ENCODE assay signal across 25 cellular contexts in the genomic region with DNA sequence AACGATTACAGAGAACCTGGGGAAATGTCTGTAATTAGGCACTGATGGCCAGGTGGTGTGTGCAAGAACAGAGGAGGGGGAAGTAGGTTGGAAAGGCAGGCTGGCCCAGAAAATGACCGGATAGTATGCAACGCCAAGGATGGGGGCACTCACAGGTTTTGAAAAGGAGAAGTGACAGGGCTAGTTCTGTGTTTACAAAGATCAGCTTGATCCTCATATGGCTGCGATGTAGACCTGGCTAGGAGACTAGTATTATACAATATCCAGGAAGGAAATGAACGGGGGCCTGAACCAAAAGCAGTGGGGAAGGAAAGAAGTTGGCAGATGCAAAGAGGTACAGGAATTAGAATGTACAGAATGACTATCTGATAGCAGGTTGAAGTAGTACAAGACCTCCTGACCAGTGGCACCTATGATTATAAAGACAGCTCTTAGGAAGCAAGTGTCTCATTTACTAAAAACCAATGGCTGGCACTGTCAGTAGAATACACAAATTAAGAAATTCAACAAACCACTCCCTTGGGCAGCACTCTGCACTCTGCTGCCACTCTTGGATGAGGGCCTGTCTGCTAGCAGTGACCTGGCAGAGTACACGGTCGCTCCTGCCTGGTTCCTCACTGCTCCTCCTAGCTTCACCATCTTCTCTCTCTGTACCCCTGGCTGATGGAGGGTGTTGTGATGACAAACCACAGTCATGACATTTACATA. TPM values are rescaled to one million over a fixed set of nuclear protein-coding genes. Genes with fewer than 3 reads are reported as not detected.
DNase-seq lines count a peak whose midpoint lies in the region; ATAC-seq, FAIRE-seq and TF ChIP-seq lines count a peak whose summit lies in the region.
"Had no signal": no experiment of that assay in that cellular context is flagged by ENCODE, and none has a peak within 500 bp of the region (broad histone marks: within the 10 kb centered on the region; RNA-seq: fewer than 3 reads in every experiment).

No MANE protein-coding gene starts in this region.

- no peak overlapping the region for H3K14ac ChIP-seq in trophoblast cell (ENCODE audit: low read length)

- no peak overlapping the region for H4K8ac ChIP-seq in trophoblast cell (ENCODE audit: low read depth, low read length)

- no peak overlapping the region for H3K4me3 ChIP-seq in right lobe of liver
- no peak overlapping the region for H3K4me3 ChIP-seq in HepG2 (replicated peaks in 1 of 3; ENCODE audit: insufficient read depth in 1 of 3, low read depth in 2 of 3, low read length in 3 of 3)
- H3K4me3 ChIP-seq in trophoblast cell (ENCODE audit: low read depth, low read length): no peak overlapping the region
- no peak overlapping the region for H3K4me3 ChIP-seq in pancreas
- H3K4me3 ChIP-seq: left ventricle myocardium inferior, thyroid gland had no signal

- TF ChIP-seq POLR2A in right lobe of liver (IDR thresholded peaks at IDR 0.05): no peak
- TF ChIP-seq POLR2A in HepG2 (IDR thresholded peaks at IDR 0.05; ENCODE audit: insufficient read depth in 1 of 2, low read depth in 2 of 2, low read length in 2 of 2): no peak

- H3K79me2 ChIP-seq in HepG2 (ENCODE audit: insufficient read depth, low read length) (no peaks in the 10 kb centered on the region), trophoblast cell (ENCODE audit: control insufficient read depth, insufficient read depth, low read length, poor library complexity) (peaks cover 4% of the 10 kb centered on the region)

- no peak overlapping the region for H3K9ac ChIP-seq in HepG2 (ENCODE audit: insufficient read depth, low read depth, low read length)
- H3K9ac ChIP-seq in trophoblast cell (ENCODE audit: low read length): no peak overlapping the region

- H3K79me1 ChIP-seq in trophoblast cell (ENCODE audit: low read length): no peaks in the 10 kb centered on the region

- no peak overlapping the region for H3K27ac ChIP-seq in right lobe of liver
- H3K27ac ChIP-seq in HepG2 (ENCODE audit: extremely low read length, insufficient read depth, low read length): no peak overlapping the region
- H3K27ac ChIP-seq in trophoblast cell (ENCODE audit: low read depth, low read length): no peak overlapping the region
- H3K27ac ChIP-seq in pancreas: no peak overlapping the region
- H3K27ac ChIP-seq: left ventricle myocardium inferior, thyroid gland had no signal

- CTCF ChIA-PET in HepG2 (lab: Yijun Ruan, JAX; ENCODE audit: low intra/inter-chr PET ratio, low total read pairs): no interaction called here

- no peak for TF ChIP-seq RAD21 in HepG2 (CRISPR knock-in tag; IDR thresholded peaks at IDR 0.05)

- intact Hi-C loops in right lobe of liver (cut with DNase I) (no loop called here), HepG2 (cut with micrococcal nuclease; ENCODE audit: unreplicated experiment) (no loop called here), pancreas (cut with DNase I) (no loop called here)

- POLR2A ChIA-PET in HepG2 (lab: Yijun Ruan, JAX): no interaction called here

- H4K20me1 ChIP-seq in HepG2 (ENCODE audit: insufficient read depth, low read length): no peaks in the 10 kb centered on the region

- no peak for TF ChIP-seq EP300 in HepG2 (IDR thresholded peaks at IDR 0.05; ENCODE audit: low read depth in 2 of 2, low read length in 2 of 2)
- TF ChIP-seq EP300 in HepG2 (CRISPR knock-in tag; IDR thresholded peaks at IDR 0.05; ENCODE audit: borderline replicate concordance): no peak

- H4K91ac ChIP-seq in trophoblast cell (ENCODE audit: low read depth, low read length): no peak overlapping the region

- H2BK120ac ChIP-seq in trophoblast cell (ENCODE audit: insufficient read depth, low read length, poor library complexity): no peak overlapping the region

- H3K27me3 ChIP-seq in right lobe of liver: no peaks in the 10 kb centered on the region
- H3K27me3 ChIP-seq in HepG2 (ENCODE audit: control insufficient read depth in 1 of 2, insufficient read depth in 2 of 2, low read length in 2 of 2): no peaks in the 10 kb centered on the region
- H3K27me3 ChIP-seq in trophoblast cell (ENCODE audit: insufficient read depth, low read length): no peaks in the 10 kb centered on the region
- H3K27me3 ChIP-seq in pancreas: no peaks in the 10 kb centered on the region
- H3K27me3 ChIP-seq: BE2C, thyroid gland had no signal

- no peak overlapping the region for H3K23ac ChIP-seq in trophoblast cell (ENCODE audit: low read length)

- H3K9me3 ChIP-seq in right lobe of liver (no peaks in the 10 kb centered on the region), HepG2 (ENCODE audit: low read length) (no peaks in the 10 kb centered on the region), trophoblast cell (ENCODE audit: insufficient read depth, low read depth, low read length) (no peaks in the 10 kb centered on the region), pancreas (no peaks in the 10 kb centered on the region)
- H3K9me3 ChIP-seq: BE2C, left ventricle myocardium inferior, thyroid gland had no signal

- H2AK5ac ChIP-seq in trophoblast cell (ENCODE audit: low read length): no peak overlapping the region

- ATAC-seq in right lobe of liver (peak; percentile 86 to 97 (median 93)), HepG2 (no peak), GM19023 (IDR thresholded peaks at IDR 0.05; ENCODE audit: unreplicated experiment) (no peak), pancreas (no peak)
- ATAC-seq: stimulated activated memory B cell treated with anti-CD40 and anti-IgM and Interleukin-4, amounts not matched to agents 10 μg/mL and 1 μg/mL and 100 μg/mL, for 72 hours had no signal

- no TSS peak for BruUV-seq in HepG2 (replicated peaks; lab: Mats Ljungman, UMichigan)

- H4K12ac ChIP-seq in trophoblast cell (ENCODE audit: low read depth, low read length): no peak overlapping the region

- no peak overlapping the region for H2AFZ ChIP-seq in HepG2 (ENCODE audit: low read length)
- no peak overlapping the region for H2AFZ ChIP-seq in trophoblast cell (ENCODE audit: insufficient read depth, low read length, poor library complexity)

- no peak overlapping the region for H2BK5ac ChIP-seq in trophoblast cell (ENCODE audit: low read depth, low read length, poor library complexity)

- in situ Hi-C loops in HepG2 (cut with HindIII; ENCODE audit: extremely low pct_ligation_motif_present, low pct_unique_long_range_greater_than_20kb): no loop called here

- DNase-seq in right lobe of liver (peak; percentile 26 to 73 (median 68)), HepG2 (ENCODE audit: low spot score) (no peak), cerebellum (ENCODE audit: low spot score) (peak; percentile 72), trophoblast cell (no peak), pancreas (no peak), DMS 273 (lab: John Stamatoyannopoulos, UW; ENCODE audit: unreplicated experiment) (no peak), NCI-H345 (lab: John Stamatoyannopoulos, UW) (no peak)
- DNase-seq: activated CD4-positive, alpha-beta T cell treated with anti-CD3 and anti-CD28 coated beads for 1 hour; activated T-cell treated with anti-CD3 and anti-CD28 coated beads, Interleukin-2, amount 50 U/mL, for 1 hour; BE2C; COR-L47; IMR-90; left ventricle myocardium inferior; MM.1S; NCI-H1694; NCI-H748 treated with DMSO at 0.1 percent for 48 hours; nephron progenitor cell; stimulated activated CD4-positive, alpha-beta T cell treated with anti-CD3 and anti-CD28 coated beads, Interleukin-1b, Interleukin-23, amount 100 ng/mL, for 48 hours; thyroid gland had no signal

- peak overlapping the region; percentile 25 for H3K18ac ChIP-seq in trophoblast cell (ENCODE audit: low read length)

- H3K4me2 ChIP-seq in HepG2 (ENCODE audit: low read depth, low read length) (no peak overlapping the region), trophoblast cell (ENCODE audit: low read length) (no peak overlapping the region)

- H3K4me1 ChIP-seq in right lobe of liver (peaks cover 0 to 14% (median 4%) of the 10 kb centered on the region in 4 donors), HepG2 (ENCODE audit: insufficient read depth, low read length) (no peaks in the 10 kb centered on the region), trophoblast cell (ENCODE audit: control insufficient read depth in 1 of 2, insufficient read depth in 2 of 2, low read length in 2 of 2) (no peaks in the 10 kb centered on the region), pancreas (no peaks in the 10 kb centered on the region)
- H3K4me1 ChIP-seq: BE2C, left ventricle myocardium inferior, thyroid gland had no signal

- 44% methylated on average over 7 of the region's 7 CpGs for WGBS in right lobe of liver (ENCODE audit: insufficient coverage, low coverage, low lambda C conversion rate, missing lambda C conversion rate)
- 56% methylated on average over 5 of the region's 7 CpGs for WGBS in HepG2 (ENCODE audit: low lambda C conversion rate)
- WGBS in trophoblast cell (ENCODE audit: extremely low coverage, insufficient coverage, insufficient read length): no CpG with 5 or more reads among the region's 7 CpGs
- 77 to 80% methylated on average over 7 of the region's 7 CpGs for WGBS in pancreas, 2 donors

- H2BK12ac ChIP-seq in trophoblast cell (ENCODE audit: low read length): no peak overlapping the region

- H3K36me3 ChIP-seq in right lobe of liver (no peaks in the 10 kb centered on the region), HepG2 (replicated peaks in 1 of 2; ENCODE audit: control insufficient read depth in 1 of 2, insufficient read depth in 2 of 2, low read length in 2 of 2) (no peaks in the 10 kb centered on the region), trophoblast cell (ENCODE audit: control insufficient read depth in 1 of 2, insufficient read depth in 2 of 2, low read length in 2 of 2) (peaks cover 0 to 2% of the 10 kb centered on the region in 2 experiments), pancreas (no peaks in the 10 kb centered on the region)
- H3K36me3 ChIP-seq: BE2C, left ventricle myocardium inferior, thyroid gland had no signal

- no peak overlapping the region for H3K4ac ChIP-seq in trophoblast cell (ENCODE audit: low read depth, low read length)

- FAIRE-seq in HepG2 (lab: Jason Lieb, UNC): no peak
- FAIRE-seq in pancreas (lab: Jason Lieb, UNC): no peak
- FAIRE-seq: A204.1, bronchial epithelial cell, H54 had no signal

- peak in 1 of 4 donors; percentile 10 for TF ChIP-seq CTCF in right lobe of liver (IDR thresholded peaks at IDR 0.05)
- TF ChIP-seq CTCF in HepG2 (CRISPR knock-in tag; IDR thresholded peaks at IDR 0.05): no peak
- no peak for TF ChIP-seq CTCF in pancreas (IDR thresholded peaks at IDR 0.05)

RNA-seq across cellular contexts. Expression of a gene that starts 14.1 kb away (rescaled TPM):
- 10 to 100 TPM; 23.2 to 84.3 (median 39.3) TPM for total RNA-seq in right lobe of liver
- total RNA-seq in HepG2 (2016; rRNA removed; fragmentation: Illumina TruSeq; extraction: Trizol): 3.6 and 3.7 TPM in 2 replicates
- total RNA-seq in HepG2 (2016; cell fraction: cytosol; rRNA removed; fragmentation: Illumina TruSeq; extraction: Trizol; ENCODE audit: low read depth): 1.3 and 1.4 TPM in 2 replicates
- 3.6 TPM in 2 replicates for total RNA-seq in HepG2 (2016; cell fraction: insoluble cytoplasmic fraction; rRNA removed; fragmentation: Illumina TruSeq; extraction: Trizol)
- total RNA-seq in HepG2 (2016; cell fraction: membrane; rRNA removed; fragmentation: Illumina TruSeq; extraction: Trizol): 3.5 and 4.4 TPM in 2 replicates
- 3.3 and 4.0 TPM in 2 replicates for total RNA-seq in HepG2 (2016; cell fraction: nucleus; rRNA removed; fragmentation: Illumina TruSeq; extraction: Trizol)
- polyA plus RNA-seq in HepG2 (2011; rRNA removed): 0.88 and 1.5 TPM in 2 replicates
- polyA plus RNA-seq in HepG2 (2011; cell fraction: cytosol; rRNA removed): 0.60 and 0.70 TPM in 2 replicates
- 1.2 and 1.4 TPM in 2 replicates for polyA plus RNA-seq in HepG2 (2011; cell fraction: nucleus; rRNA removed)
- 0.31 and 0.51 TPM in 2 replicates for polyA plus RNA-seq in HepG2 (2012)
- polyA plus RNA-seq in HepG2 (2016; cell fraction: cytosol; fragmentation: Illumina TruSeq; extraction: Trizol; ENCODE audit: low read depth): 2.4 and 2.5 TPM in 2 replicates
- polyA plus RNA-seq in HepG2 (2016; cell fraction: insoluble cytoplasmic fraction; fragmentation: Illumina TruSeq; extraction: Trizol; ENCODE audit: low read depth): 1.8 and 3.3 TPM in 2 replicates
- 2.3 and 3.1 TPM in 2 replicates for polyA plus RNA-seq in HepG2 (2016; cell fraction: membrane; fragmentation: Illumina TruSeq; extraction: Trizol; ENCODE audit: low read depth)
- 1.6 and 2.8 TPM in 2 replicates for polyA plus RNA-seq in HepG2 (2016; cell fraction: nucleus; fragmentation: Illumina TruSeq; extraction: Trizol; ENCODE audit: insufficient read depth, low read depth)
- 2.1 and 8.8 TPM in 2 replicates for polyA minus RNA-seq in HepG2 (2011; rRNA and poly(A)+ RNA removed; ENCODE audit: low replicate concordance)
- 0.79 and 1.7 TPM in 2 replicates for polyA minus RNA-seq in HepG2 (2011; cell fraction: cytosol; rRNA and poly(A)+ RNA removed)
- polyA minus RNA-seq in HepG2 (2011; cell fraction: nucleus; rRNA and poly(A)+ RNA removed): 1.2 and 1.9 TPM in 2 replicates
- 12.6 TPM for total RNA-seq in cerebellum
- polyA plus RNA-seq in trophoblast cell (2013): 22.7 and 23.0 TPM in 2 replicates
- total RNA-seq in pancreas: 1 to 10 TPM; 2.0 to 4.1 (median 2.3) TPM
- polyA plus RNA-seq in pancreas: 1 to 10 TPM in 1 of 2 donors, under 1 TPM in 1; 0.76 to 1.3 TPM
- total RNA-seq: OCI-LY7 had no signal

Comparison
In these comparisons a context has a peak if more than half of its experiments do, and no peak if none do; other contexts are left out.
1. ATAC-seq: peak in right lobe of liver (4 of 4); none in HepG2 (single experiment), GM19023 (single experiment) and pancreas (0 of 4).
2. DNase-seq: peak in right lobe of liver (3 of 3) and cerebellum (single experiment); none in HepG2 (single experiment), trophoblast cell (0 of 2), pancreas (0 of 6), DMS 273 (single experiment) and NCI-H345 (single experiment).